In genomic region chr9:124780060-124780756, GRCh38 we compare ENCODE assay signal across 13 cellular contexts. TPM values are rescaled to one million over a fixed set of nuclear protein-coding genes. Genes with fewer than 3 reads are reported as not detected.
A peak's percentile ranks its signal among the peaks of the same experiment; 100 is the strongest.
DNase-seq lines count a peak whose midpoint lies in the region; ATAC-seq and TF ChIP-seq lines count a peak whose summit lies in the region.
"Had no signal": no experiment of that assay in that cellular context is flagged by ENCODE, and none has a peak within 500 bp of the region (broad histone marks: within the 10 kb centered on the region; RNA-seq: fewer than 3 reads in every experiment).

No MANE protein-coding gene starts in this region.

- POLR2A ChIA-PET in CD4-positive, alpha-beta memory T cell (lab: Charles Lee; ENCODE audit: partially characterized antibody): interaction anchor here (1.1 kb wide), 1 partner anchor 80 kb away, joined by 4 read pairs; no protein-coding TSS in a partner anchor

- ATAC-seq in GM19452 (IDR thresholded peaks at IDR 0.05; ENCODE audit: unreplicated experiment): no peak
- no peak for ATAC-seq in HG03469 (IDR thresholded peaks at IDR 0.05; ENCODE audit: unreplicated experiment)
- ATAC-seq: T-cell had no signal

- H3K27ac Mint-ChIP-seq in CD4-positive, alpha-beta memory T cell: no peak overlapping the region
- H3K27ac Mint-ChIP-seq: T-cell had no signal

- H3K27me3 Mint-ChIP-seq in CD4-positive, alpha-beta memory T cell: peaks cover 12 to 16% of the 10 kb centered on the region in 2 donors

- peaks cover 0 to 3% (median 0%) of the 10 kb centered on the region in 8 donors for H3K9me3 Mint-ChIP-seq in CD4-positive, alpha-beta memory T cell
- H3K9me3 Mint-ChIP-seq: nephron progenitor cell, T-cell had no signal

- H3K4me1 ChIP-seq in NT2/D1 (ENCODE audit: insufficient read depth, insufficient read length) (peaks cover 20% of the 10 kb centered on the region), subcutaneous abdominal adipose tissue (ENCODE audit: control insufficient read depth in 5 of 5, insufficient read depth in 5 of 5, low read length in 5 of 5) (peaks cover 4 to 74% (median 30%) of the 10 kb centered on the region in 5 donors)
- peaks cover 7% of the 10 kb centered on the region for H3K4me1 ChIP-seq in CD4-positive, alpha-beta memory T cell (ENCODE audit: insufficient read depth, low read length)

- TF ChIP-seq POLR2A in lower leg skin (IDR thresholded peaks at IDR 0.05): no peak

- intact Hi-C loops in lower leg skin (cut with DNase I; ENCODE audit: low total_unique reads): no loop called here
- intact Hi-C loops in CD4-positive, alpha-beta memory T cell (cut with micrococcal nuclease): no loop called here

- TF ChIP-seq CTCF in coronary artery (IDR thresholded peaks at IDR 0.05) (no peak), lower leg skin (IDR thresholded peaks at IDR 0.05) (no peak)

- H3K27me3 ChIP-seq in NT2/D1 (ENCODE audit: insufficient read depth, insufficient read length) (peaks cover 15% of the 10 kb centered on the region), subcutaneous abdominal adipose tissue (ENCODE audit: control insufficient read depth in 5 of 5, insufficient read depth in 4 of 5, low read length in 5 of 5) (peaks cover 0 to 10% (median 8%) of the 10 kb centered on the region in 5 donors)
- peaks cover 14% of the 10 kb centered on the region for H3K27me3 ChIP-seq in CD4-positive, alpha-beta memory T cell (ENCODE audit: insufficient read depth, low read length)

- H3K4me1 Mint-ChIP-seq in CD4-positive, alpha-beta memory T cell: peaks cover 4 to 13% (median 5%) of the 10 kb centered on the region in 4 donors

- H3K36me3 ChIP-seq in NT2/D1 (ENCODE audit: insufficient read depth, insufficient read length, low read length): peaks cover 2% of the 10 kb centered on the region
- H3K36me3 ChIP-seq in subcutaneous abdominal adipose tissue (ENCODE audit: control insufficient read depth in 5 of 5, insufficient read depth in 5 of 5, low read length in 5 of 5): no peaks in the 10 kb centered on the region
- no peaks in the 10 kb centered on the region for H3K36me3 ChIP-seq in CD4-positive, alpha-beta memory T cell (ENCODE audit: insufficient read depth, low read length)

- H3K4me3 ChIP-seq in NT2/D1 (ENCODE audit: insufficient read length, low read depth): no peak overlapping the region
- H3K4me3 ChIP-seq in coronary artery: peak overlapping the region; percentile 37
- H3K4me3 ChIP-seq in lower leg skin (ENCODE audit: low read depth, poor library complexity, severe bottlenecking): no peak overlapping the region
- no peak overlapping the region for H3K4me3 ChIP-seq in subcutaneous abdominal adipose tissue (ENCODE audit: low read depth in 1 of 5, low read length in 5 of 5)
- H3K4me3 ChIP-seq in CD4-positive, alpha-beta memory T cell (ENCODE audit: low read length in 2 of 2): no peak overlapping the region

- H3K27ac ChIP-seq in coronary artery: peak overlapping the region in 1 of 2 donors; percentile 85
- peak overlapping the region; percentile 17 for H3K27ac ChIP-seq in subcutaneous abdominal adipose tissue (ENCODE audit: low read depth, low read length)
- no peak overlapping the region for H3K27ac ChIP-seq in CD4-positive, alpha-beta memory T cell (ENCODE audit: low read depth, low read length)

- H3K36me3 Mint-ChIP-seq in CD4-positive, alpha-beta memory T cell: no peaks in the 10 kb centered on the region
- H3K36me3 Mint-ChIP-seq: T-cell had no signal

- H3K9ac ChIP-seq in NT2/D1 (ENCODE audit: insufficient read length, low read depth) (peak overlapping the region; percentile 27), subcutaneous abdominal adipose tissue (ENCODE audit: low read length in 5 of 5) (peak overlapping the region in 1 of 5 donors; percentile 39)

- no peak overlapping the region for H3K4me3 Mint-ChIP-seq in CD4-positive, alpha-beta memory T cell
- H3K4me3 Mint-ChIP-seq: T-cell had no signal

- CTCF ChIA-PET in CD4-positive, alpha-beta memory T cell (lab: Charles Lee; ENCODE audit: partially characterized antibody): interaction anchor here (1.0 to 12.2 kb wide), 3 partner anchors 8 to 74 kb away, joined by 3 to 230 read pairs (median 3); partner anchors contain the start of genes NR6A1 and WDR38

- H3K9me3 ChIP-seq in NT2/D1 (ENCODE audit: insufficient read depth, low read length) (no peaks in the 10 kb centered on the region), subcutaneous abdominal adipose tissue (ENCODE audit: control insufficient read depth in 5 of 5, low read length in 5 of 5) (no peaks in the 10 kb centered on the region)
- H3K9me3 ChIP-seq in CD4-positive, alpha-beta memory T cell (ENCODE audit: control insufficient read depth in 1 of 2, low read length in 2 of 2): no peaks in the 10 kb centered on the region

- DNase-seq in NT2/D1 (ENCODE audit: low read depth, low spot score) (no peak), coronary artery (ENCODE audit: low spot score) (no peak), lower leg skin (ENCODE audit: low spot score in 2 of 2) (peak; percentile 31 to 91), kidney tubule cell (ENCODE audit: low spot score) (no peak)
- no peak for DNase-seq in CD4-positive, alpha-beta memory T cell
- DNase-seq: activated T-cell treated with anti-CD3 and anti-CD28 coated beads for 4 hours; central memory CD4-positive, alpha-beta T cell; NCI-H526 had no signal

- WGBS in lower leg skin, 2 donors: 59 to 61% methylated on average over 8 to 14 of the region's 14 CpGs

RNA-seq across cellular contexts. Expression of gene OLFML2A, which starts 3.3 kb away (rescaled TPM):
- total RNA-seq in lower leg skin: 10 to 100 TPM; 13.7 to 33.1 (median 25.7) TPM
- total RNA-seq in CD4-positive, alpha-beta memory T cell: not detected
- polyA plus RNA-seq in CD4-positive, alpha-beta memory T cell: not detected

RNA-seq across cellular contexts. Expression of gene NR6A1, which starts 9.1 kb away (rescaled TPM):
- 1 to 10 TPM; 3.0 to 4.9 (median 3.8) TPM for total RNA-seq in lower leg skin
- under 1 TPM in 1 of 2 experiments, not detected in 1; 0.06 TPM for total RNA-seq in CD4-positive, alpha-beta memory T cell
- not detected for polyA plus RNA-seq in CD4-positive, alpha-beta memory T cell

Comparison
In these comparisons a context has a peak if more than half of its experiments do, and no peak if none do; other contexts are left out.
1. DNase-seq: peak in lower leg skin (2 of 2); none in NT2/D1 (single experiment), coronary artery (single experiment), CD4-positive, alpha-beta memory T cell (0 of 5) and kidney tubule cell (single experiment).
2. RNA of gene OLFML2A, which starts 3.3 kb away (total RNA-seq): 13.7 to 33.1 TPM in lower leg skin; not detected in CD4-positive, alpha-beta memory T cell; every median in the first group is over 10 times any median in the second.